ENCODE assay signal across 1 cellular context in genomic region chr6:17320266-17320665, GRCh38. TPM values are rescaled to one million over a fixed set of nuclear protein-coding genes. Genes with fewer than 3 reads are reported as not detected.
"Had no signal": no experiment of that assay in that cellular context is flagged by ENCODE, and none has a peak within 500 bp of the region (broad histone marks: within the 10 kb centered on the region; RNA-seq: fewer than 3 reads in every experiment).

No MANE protein-coding gene starts in this region.

RNA-seq across cellular contexts. Expression of gene RBM24, which starts 39.1 kb away (rescaled TPM):
- total RNA-seq: OCI-LY7 had no signal
